In the genomic region with DNA sequence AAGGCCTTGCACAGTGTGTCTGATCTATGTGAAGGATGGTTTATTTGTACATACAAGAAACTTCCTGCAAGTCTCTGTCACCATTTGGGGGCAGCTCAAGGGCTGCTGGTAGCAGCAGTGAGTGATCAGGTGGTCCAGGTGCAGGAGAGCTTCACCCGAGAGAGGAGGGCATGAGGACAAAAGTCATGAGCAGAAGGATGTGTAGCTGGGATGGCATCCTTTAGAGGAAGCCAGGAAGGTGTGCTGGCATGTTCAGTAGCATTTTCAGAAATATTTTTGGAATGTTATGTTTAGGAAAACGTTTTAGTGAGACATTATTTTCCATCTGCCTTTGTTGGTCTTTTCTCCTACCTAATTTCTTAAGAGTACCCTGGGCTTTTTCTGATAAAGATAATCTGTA, we compare ENCODE assay signal across 33 cellular contexts. TPM values are rescaled to one million over a fixed set of nuclear protein-coding genes. Genes with fewer than 3 reads are reported as not detected.
"Had no signal": no experiment of that assay in that cellular context is flagged by ENCODE, and none has a peak within 500 bp of the region (broad histone marks: within the 10 kb centered on the region; RNA-seq: fewer than 3 reads in every experiment).

No MANE protein-coding gene starts in this region.

- H3K9me3 Mint-ChIP-seq: activated CD4-positive, alpha-beta T cell treated with anti-CD3 and anti-CD28 coated beads, Interleukin-2, amount 10 ng/mL, durations not matched to agents 24 days and 14 days; activated naive CD4-positive, alpha-beta T cell treated with anti-CD3 and anti-CD28 coated beads for 36 hours; activated naive CD4-positive, alpha-beta T cell treated with anti-CD3 and anti-CD28 coated beads, Interleukin-2, amount 50 U/mL, for 72 hours; activated T-helper 1 cell treated with anti-CD3 and anti-CD28 coated beads, Interleukin-12 subunit alpha, Interleukin-12 subunit beta, Interleukin-2, Interleukin-4 antibody, amounts not matched to agents 30 ng/mL and 10 ng/mL and 1 ng/mL, durations not matched to agents 14 hours and 24 hours and 36 hours; activated T-helper 2 cell treated with anti-CD3 and anti-CD28 coated beads, Interferon-gamma antibody, Interleukin-2, Interleukin-4, amounts not matched to agents 10 μg/mL and 5 μg/mL and 100 μg/mL, durations not matched to agents 14 hours and 24 hours and 36 hours; central memory CD8-positive, alpha-beta T cell; endodermal cell had no signal

- H3K4me1 Mint-ChIP-seq: central memory CD8-positive, alpha-beta T cell; endodermal cell had no signal

- H3K4me3 Mint-ChIP-seq: activated CD4-positive, alpha-beta memory T cell treated with anti-CD3 and anti-CD28 coated beads for 36 hours; activated CD4-positive, alpha-beta T cell treated with anti-CD3 and anti-CD28 coated beads for 36 hours; activated CD4-positive, alpha-beta T cell treated with anti-CD3 and anti-CD28 coated beads, Interleukin-2, amount 10 ng/mL, durations not matched to agents 24 days and 14 days; activated CD8-positive, alpha-beta memory T cell treated with anti-CD3 and anti-CD28 coated beads, Interleukin-2, amount 10 ng/mL, durations not matched to agents 7 days and 5 days; activated CD8-positive, alpha-beta T cell treated with anti-CD3 and anti-CD28 coated beads, Interleukin-2, amount 10 ng/mL, durations not matched to agents 7 days and 5 days; activated naive CD4-positive, alpha-beta T cell treated with anti-CD3 and anti-CD28 coated beads for 36 hours; activated naive CD8-positive, alpha-beta T cell treated with anti-CD3 and anti-CD28 coated beads, Interleukin-2, amount 10 ng/mL, durations not matched to agents 7 days and 5 days; activated T-helper 1 cell treated with anti-CD3 and anti-CD28 coated beads, Interleukin-12 subunit alpha, Interleukin-12 subunit beta, Interleukin-2, Interleukin-4 antibody, amounts not matched to agents 30 ng/mL and 10 ng/mL and 1 ng/mL, durations not matched to agents 14 hours and 24 hours and 36 hours; brain; central memory CD8-positive, alpha-beta T cell; dendritic cell treated with granulocyte-macrophage colony-stimulating factor and Interleukin-4, amounts not matched to agents 40 ng/mL and 50 ng/mL, for 4 days; endodermal cell; T-helper 17 cell had no signal

- H3K27ac ChIP-seq: ascending aorta, coronary artery, dorsolateral prefrontal cortex, esophagus muscularis mucosa, gastroesophageal sphincter had no signal

- H3K27me3 Mint-ChIP-seq: brain had no signal

- H3K27ac Mint-ChIP-seq: activated CD4-positive, alpha-beta memory T cell treated with anti-CD3 and anti-CD28 coated beads for 36 hours; activated CD4-positive, alpha-beta T cell treated with anti-CD3 and anti-CD28 coated beads for 36 hours; activated CD4-positive, alpha-beta T cell treated with anti-CD3 and anti-CD28 coated beads, Interleukin-2, amount 10 ng/mL, durations not matched to agents 24 days and 14 days; activated CD8-positive, alpha-beta memory T cell treated with anti-CD3 and anti-CD28 coated beads, Interleukin-2, amount 10 ng/mL, durations not matched to agents 7 days and 5 days; activated CD8-positive, alpha-beta T cell treated with anti-CD3 and anti-CD28 coated beads, Interleukin-2, amount 10 ng/mL, durations not matched to agents 7 days and 5 days; activated naive CD4-positive, alpha-beta T cell treated with anti-CD3 and anti-CD28 coated beads for 36 hours; activated naive CD4-positive, alpha-beta T cell treated with anti-CD3 and anti-CD28 coated beads, Interleukin-2, amount 50 U/mL, for 72 hours; activated naive CD8-positive, alpha-beta T cell treated with anti-CD3 and anti-CD28 coated beads, Interleukin-2, amount 10 ng/mL, durations not matched to agents 7 days and 5 days; activated T-helper 1 cell treated with anti-CD3 and anti-CD28 coated beads, Interleukin-12 subunit alpha, Interleukin-12 subunit beta, Interleukin-2, Interleukin-4 antibody, amounts not matched to agents 30 ng/mL and 10 ng/mL and 1 ng/mL, durations not matched to agents 14 hours and 24 hours and 36 hours; activated T-helper 2 cell treated with anti-CD3 and anti-CD28 coated beads, Interferon-gamma antibody, Interleukin-2, Interleukin-4, amounts not matched to agents 10 μg/mL and 5 μg/mL and 100 μg/mL, durations not matched to agents 14 hours and 24 hours and 36 hours; brain; dendritic cell treated with granulocyte-macrophage colony-stimulating factor and Interleukin-4, amounts not matched to agents 40 ng/mL and 50 ng/mL, for 4 days; endodermal cell; T-helper 17 cell had no signal

- H3K27me3 ChIP-seq: ascending aorta, dorsolateral prefrontal cortex, esophagus muscularis mucosa, gastroesophageal sphincter had no signal

- FAIRE-seq: bronchial epithelial cell had no signal

- H3K36me3 ChIP-seq: ascending aorta, esophagus muscularis mucosa, gastroesophageal sphincter had no signal

- DNase-seq: activated CD4-positive, alpha-beta memory T cell treated with anti-CD3 and anti-CD28 coated beads for 36 hours; activated CD4-positive, alpha-beta T cell treated with anti-CD3 and anti-CD28 coated beads for 36 hours; activated CD4-positive, alpha-beta T cell treated with anti-CD3 and anti-CD28 coated beads, Interleukin-2, amount 10 ng/mL, durations not matched to agents 24 days and 14 days; activated CD4-positive, CD25-positive, alpha-beta regulatory T cell; activated CD4-positive, CD25-positive, alpha-beta regulatory T cell treated with anti-CD3 and anti-CD28 coated beads, Interleukin-2, amount 50 U/mL, for 72 hours; activated CD8-positive, alpha-beta memory T cell treated with anti-CD3 and anti-CD28 coated beads, Interleukin-2, amount 10 ng/mL, durations not matched to agents 7 days and 5 days; activated CD8-positive, alpha-beta memory T cell treated with anti-CD3 and anti-CD28 coated beads, Interleukin-2, amount 50 U/mL, for 4 hours; activated CD8-positive, alpha-beta T cell treated with anti-CD3 and anti-CD28 coated beads, Interleukin-2, amount 10 ng/mL, durations not matched to agents 7 days and 5 days; activated effector memory CD4-positive, alpha-beta T cell treated with anti-CD3 and anti-CD28 coated beads, Interleukin-2, amount 50 U/mL, for 16 hours; activated naive CD4-positive, alpha-beta T cell treated with anti-CD3 and anti-CD28 coated beads for 36 hours; activated naive CD8-positive, alpha-beta T cell treated with anti-CD3 and anti-CD28 coated beads, Interleukin-2, amount 10 ng/mL, durations not matched to agents 7 days and 5 days; activated T-cell treated with anti-CD3 and anti-CD28 coated beads, Interleukin-2, amount 50 U/mL, for 1 hour; activated T-cell treated with anti-CD3 and anti-CD28 coated beads, Interleukin-2, amount 50 U/mL, for 48 hours; dorsolateral prefrontal cortex; effector memory CD4-positive, alpha-beta T cell; endodermal cell; erythroblast; foreskin melanocyte; T-helper 1 cell; T-helper 17 cell had no signal

- H3K36me3 Mint-ChIP-seq: activated CD4-positive, alpha-beta memory T cell treated with anti-CD3 and anti-CD28 coated beads for 36 hours; activated CD8-positive, alpha-beta memory T cell treated with anti-CD3 and anti-CD28 coated beads, Interleukin-2, amount 10 ng/mL, durations not matched to agents 7 days and 5 days; activated naive CD8-positive, alpha-beta T cell treated with anti-CD3 and anti-CD28 coated beads, Interleukin-2, amount 10 ng/mL, durations not matched to agents 7 days and 5 days; brain had no signal

- H3K4me1 ChIP-seq: ascending aorta, gastroesophageal sphincter had no signal

- H3K4me3 ChIP-seq: ascending aorta, coronary artery, dorsolateral prefrontal cortex, esophagus muscularis mucosa, gastroesophageal sphincter had no signal

- H3K9me3 ChIP-seq: ascending aorta, esophagus muscularis mucosa, gastroesophageal sphincter had no signal

RNA-seq across cellular contexts. Expression of a gene that starts 31.9 kb away (rescaled TPM):
- total RNA-seq: activated CD4-positive, alpha-beta memory T cell treated with anti-CD3 and anti-CD28 coated beads for 36 hours; activated CD4-positive, alpha-beta T cell treated with anti-CD3 and anti-CD28 coated beads for 36 hours; activated CD4-positive, alpha-beta T cell treated with anti-CD3 and anti-CD28 coated beads, Interleukin-2, amount 10 ng/mL, durations not matched to agents 24 days and 14 days; activated CD8-positive, alpha-beta memory T cell treated with anti-CD3 and anti-CD28 coated beads for 36 hours; activated CD8-positive, alpha-beta memory T cell treated with anti-CD3 and anti-CD28 coated beads, Interleukin-2, amount 10 ng/mL, durations not matched to agents 7 days and 5 days; activated CD8-positive, alpha-beta T cell treated with anti-CD3 and anti-CD28 coated beads, Interleukin-2, amount 10 ng/mL, durations not matched to agents 7 days and 5 days; activated naive CD4-positive, alpha-beta T cell treated with anti-CD3 and anti-CD28 coated beads, Interleukin-2, amount 50 U/mL, for 72 hours; activated naive CD8-positive, alpha-beta T cell treated with anti-CD3 and anti-CD28 coated beads, Interleukin-2, amount 10 ng/mL, durations not matched to agents 7 days and 5 days; activated T-helper 1 cell treated with anti-CD3 and anti-CD28 coated beads, Interleukin-12 subunit alpha, Interleukin-12 subunit beta, Interleukin-2, Interleukin-4 antibody, amounts not matched to agents 30 ng/mL and 10 ng/mL and 1 ng/mL, durations not matched to agents 14 hours and 24 hours and 36 hours; activated T-helper 2 cell treated with anti-CD3 and anti-CD28 coated beads, Interferon-gamma antibody, Interleukin-2, Interleukin-4, amounts not matched to agents 10 μg/mL and 5 μg/mL and 100 μg/mL, durations not matched to agents 14 hours and 24 hours and 36 hours; ascending aorta; bronchial epithelial cell; esophagus muscularis mucosa; gastroesophageal sphincter; glomerular endothelial cell; T-helper 17 cell had no signal
